ENCODE assay signal across 27 cellular contexts in the genomic region with DNA sequence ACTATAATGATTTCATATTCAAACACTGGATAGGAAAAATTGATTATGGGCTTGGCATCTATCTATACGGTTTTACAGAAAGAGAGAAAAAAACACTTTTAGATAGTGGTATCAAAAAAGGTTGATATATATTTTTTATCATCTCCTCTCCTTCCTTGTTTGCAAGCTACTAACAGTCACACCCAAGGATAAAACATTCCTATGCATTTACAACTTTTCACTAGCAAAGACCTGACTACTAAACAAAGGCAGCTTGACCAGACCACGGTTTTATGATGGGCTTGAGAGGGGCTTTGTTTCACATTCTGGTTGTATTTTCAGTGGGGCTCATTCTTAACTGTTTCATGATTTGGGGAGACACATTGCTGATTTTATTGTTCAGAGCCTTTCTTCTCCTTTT.
DNase-seq lines count a peak whose midpoint lies in the region; ATAC-seq, FAIRE-seq and TF ChIP-seq lines count a peak whose summit lies in the region.
"Had no signal": no experiment of that assay in that cellular context is flagged by ENCODE, and none has a peak within 500 bp of the region (broad histone marks: within the 10 kb centered on the region; RNA-seq: fewer than 3 reads in every experiment).

No MANE protein-coding gene starts in this region.

- no peaks in the 10 kb centered on the region for H4K20me1 ChIP-seq in astrocyte (ENCODE audit: insufficient read depth, low read length)
- H4K20me1 ChIP-seq: BLaER1 treated with 17β-estradiol and CSF1 and Interleukin-3, amounts not matched to agents 10 nM and 100 nM had no signal

- H3K4me1 ChIP-seq in astrocyte (ENCODE audit: insufficient read depth, low read length) (peaks cover 7% of the 10 kb centered on the region), pancreas (no peaks in the 10 kb centered on the region), testis (no peaks in the 10 kb centered on the region)
- H3K4me1 ChIP-seq: ascending aorta, prostate gland had no signal

- peak overlapping the region; percentile 90 for H3K27ac Mint-ChIP-seq in astrocyte (ENCODE audit: unreplicated experiment)
- no peak overlapping the region for H3K27ac Mint-ChIP-seq in T-cell
- H3K27ac Mint-ChIP-seq: activated CD8-positive, alpha-beta T cell treated with anti-CD3 and anti-CD28 coated beads for 36 hours; activated naive CD8-positive, alpha-beta T cell; H9; stimulated activated naive CD8-positive, alpha-beta T cell treated with anti-CD3 and anti-CD28 coated beads, Interleukin-15, amount 100 ng/mL, for 72 hours; T-helper 1 cell treated with Interleukin-12 subunit alpha and Interleukin-12 subunit beta and Interleukin-4 antibody, amounts not matched to agents 30 μg/mL and 1 μg/mL, for 36 hours had no signal

- H3K9me3 Mint-ChIP-seq in astrocyte (ENCODE audit: unreplicated experiment), result peaks cover 2% of the 10 kb centered on the region
- peaks cover 0 to 2% (median 0%) of the 10 kb centered on the region in 3 donors for H3K9me3 Mint-ChIP-seq in T-cell
- H3K9me3 Mint-ChIP-seq: T-helper 1 cell treated with Interleukin-12 subunit alpha and Interleukin-12 subunit beta and Interleukin-4 antibody, amounts not matched to agents 30 μg/mL and 1 μg/mL, for 36 hours had no signal

- H3K27me3 Mint-ChIP-seq in astrocyte (ENCODE audit: low read depth, unreplicated experiment) (no peaks in the 10 kb centered on the region), T-cell (peaks cover 0 to 3% of the 10 kb centered on the region in 2 donors)
- H3K27me3 Mint-ChIP-seq: activated naive CD8-positive, alpha-beta T cell; stimulated activated naive CD8-positive, alpha-beta T cell treated with anti-CD3 and anti-CD28 coated beads, Interleukin-15, amount 100 ng/mL, for 72 hours had no signal

- H3K9me3 ChIP-seq in astrocyte (ENCODE audit: insufficient read depth, low read depth, low read length) (peaks cover 2% of the 10 kb centered on the region), pancreas (no peaks in the 10 kb centered on the region), testis (no peaks in the 10 kb centered on the region)
- H3K9me3 ChIP-seq: BLaER1 treated with 17β-estradiol and CSF1 and Interleukin-3, amounts not matched to agents 10 nM and 100 nM; prostate gland; SJSA1 had no signal

- CTCF ChIA-PET in T-cell (lab: Charles Lee), result no interaction called here

- no peak overlapping the region for H3K4me3 ChIP-seq in astrocyte (ENCODE audit: insufficient read depth, low read depth, low read length)
- no peak overlapping the region for H3K4me3 ChIP-seq in pancreas
- no peak overlapping the region for H3K4me3 ChIP-seq in testis
- H3K4me3 ChIP-seq: ascending aorta; BLaER1 treated with 17β-estradiol and CSF1 and Interleukin-3, amounts not matched to agents 10 nM and 100 nM; prostate gland; SJSA1; skin epidermis; tibial artery had no signal

- POLR2A ChIA-PET in T-cell (lab: Charles Lee), result no interaction called here

- H3K4me1 Mint-ChIP-seq in astrocyte (ENCODE audit: low read depth, unreplicated experiment) (peaks cover 43% of the 10 kb centered on the region), T-cell (no peaks in the 10 kb centered on the region)
- H3K4me1 Mint-ChIP-seq: stimulated activated naive CD8-positive, alpha-beta T cell treated with anti-CD3 and anti-CD28 coated beads, Interleukin-15, amount 100 ng/mL, for 72 hours had no signal

- TF ChIP-seq POLR2A in testis (IDR thresholded peaks at IDR 0.05), result no peak

- H3K27me3 ChIP-seq in astrocyte (ENCODE audit: insufficient read depth, low read length), result no peaks in the 10 kb centered on the region
- H3K27me3 ChIP-seq in pancreas, result no peaks in the 10 kb centered on the region
- H3K27me3 ChIP-seq in testis, result no peaks in the 10 kb centered on the region
- H3K27me3 ChIP-seq: ascending aorta; BLaER1 treated with 17β-estradiol and CSF1 and Interleukin-3, amounts not matched to agents 10 nM and 100 nM; SJSA1; tibial artery had no signal

- no peak overlapping the region for H3K4me3 Mint-ChIP-seq in astrocyte (ENCODE audit: unreplicated experiment)
- no peak overlapping the region for H3K4me3 Mint-ChIP-seq in T-cell
- H3K4me3 Mint-ChIP-seq: activated CD8-positive, alpha-beta T cell treated with anti-CD3 and anti-CD28 coated beads for 36 hours; activated naive CD8-positive, alpha-beta T cell; H9; stimulated activated naive CD8-positive, alpha-beta T cell treated with anti-CD3 and anti-CD28 coated beads, Interleukin-15, amount 100 ng/mL, for 72 hours; T-helper 1 cell treated with Interleukin-12 subunit alpha and Interleukin-12 subunit beta and Interleukin-4 antibody, amounts not matched to agents 30 μg/mL and 1 μg/mL, for 36 hours had no signal

- WGBS in pancreas, 2 donors, result 59 to 63% methylated on average over 2 of the region's 2 CpGs
- WGBS in testis, 2 donors, result 62 to 67% methylated on average over 2 of the region's 2 CpGs

- peak overlapping the region; percentile 47 for H3K27ac ChIP-seq in astrocyte (ENCODE audit: low read depth, low read length)
- H3K27ac ChIP-seq in pancreas, result no peak overlapping the region
- no peak overlapping the region for H3K27ac ChIP-seq in testis
- H3K27ac ChIP-seq: ascending aorta; BLaER1 treated with 17β-estradiol and CSF1 and Interleukin-3, amounts not matched to agents 10 nM and 100 nM; prostate gland; SJSA1; skin epidermis; tibial artery had no signal

- H3K36me3 Mint-ChIP-seq in astrocyte (ENCODE audit: low read depth, unreplicated experiment), result no peaks in the 10 kb centered on the region
- H3K36me3 Mint-ChIP-seq in T-cell, result no peaks in the 10 kb centered on the region
- H3K36me3 Mint-ChIP-seq: activated naive CD8-positive, alpha-beta T cell had no signal

- DNase-seq in ELR (ENCODE audit: low read depth) (peak; percentile 23), astrocyte (ENCODE audit: low read depth) (peak; percentile 14), left colon (no peak), pancreas (no peak), T-cell (no peak), testis (no peak), RKO (ENCODE audit: low spot score) (no peak), GOT3 (lab: John Stamatoyannopoulos, UW) (no peak)
- DNase-seq: activated CD8-positive, alpha-beta T cell treated with anti-CD3 and anti-CD28 coated beads for 36 hours; caudate nucleus; DMS53; H9; left ventricle myocardium superior; MM.1S; NCI-H1417; NCI-H2081 treated with DMSO at 0.1 percent for 48 hours; NCI-H748 treated with DMSO at 0.1 percent for 48 hours; stimulated activated naive CD8-positive, alpha-beta T cell treated with anti-CD3 and anti-CD28 coated beads, Interleukin-15, amount 100 ng/mL, for 72 hours; tibial artery had no signal

- intact Hi-C loops in left colon (cut with DNase I, micrococcal nuclease), result loop anchor here in 1 of 2 donors (10.0 kb wide), 1 partner anchor 477 kb away; a partner anchor contains a TSS
- intact Hi-C loops in pancreas (cut with DNase I), result no loop called here
- intact Hi-C loops in testis (cut with DNase I; ENCODE audit: low total_unique reads), result no loop called here

- H3K9ac ChIP-seq in astrocyte (ENCODE audit: low read length), result no peak overlapping the region
- H3K9ac ChIP-seq: BLaER1 treated with 17β-estradiol and CSF1 and Interleukin-3, amounts not matched to agents 10 nM and 100 nM had no signal

- TF ChIP-seq CTCF in astrocyte (IDR thresholded peaks at IDR 0.05; ENCODE audit: insufficient read depth, low read depth, low read length), result no peak
- no peak for TF ChIP-seq CTCF in pancreas (IDR thresholded peaks at IDR 0.05)
- no peak for TF ChIP-seq CTCF in testis (IDR thresholded peaks at IDR 0.05)

- FAIRE-seq in astrocyte (lab: Jason Lieb, UNC) (no peak), pancreas (lab: Jason Lieb, UNC) (peak; percentile 65)
- FAIRE-seq: endometrium had no signal

- ATAC-seq in left colon, result peak; percentile 60
- no peak for ATAC-seq in pancreas
- no peak for ATAC-seq in T-cell (replicated peaks in 1 of 4)
- ATAC-seq: activated CD8-positive, alpha-beta T cell treated with anti-CD3 and anti-CD28 coated beads for 36 hours; stimulated activated naive CD8-positive, alpha-beta T cell treated with anti-CD3 and anti-CD28 coated beads, Interleukin-15, amount 100 ng/mL, for 72 hours had no signal

- no peak overlapping the region for H2AFZ ChIP-seq in astrocyte (ENCODE audit: low read depth, low read length)

- H3K79me2 ChIP-seq in astrocyte (ENCODE audit: insufficient read depth, low read length), result no peaks in the 10 kb centered on the region

- peak overlapping the region; percentile 7 for H3K4me2 ChIP-seq in astrocyte (ENCODE audit: low read length)
- H3K4me2 ChIP-seq: BLaER1 treated with 17β-estradiol and CSF1 and Interleukin-3, amounts not matched to agents 10 nM and 100 nM had no signal

- no peaks in the 10 kb centered on the region for H3K36me3 ChIP-seq in astrocyte (ENCODE audit: insufficient read depth, low read length)
- H3K36me3 ChIP-seq in pancreas, result no peaks in the 10 kb centered on the region
- H3K36me3 ChIP-seq in testis (ENCODE audit: low read depth, missing control alignments), result no peaks in the 10 kb centered on the region
- H3K36me3 ChIP-seq: ascending aorta; BLaER1 treated with 17β-estradiol and CSF1 and Interleukin-3, amounts not matched to agents 10 nM and 100 nM; prostate gland; SJSA1; tibial artery had no signal

Comparison
In these comparisons a context has a peak if more than half of its experiments do, and no peak if none do; other contexts are left out.
1. DNase-seq: peak in ELR (single experiment) and astrocyte (single experiment); none in left colon (0 of 2), pancreas (0 of 6), T-cell (0 of 34), testis (single experiment), RKO (single experiment) and GOT3 (single experiment).